In genomic region chr5:126477281-126477680, GRCh38 we compare ENCODE assay signal across 15 cellular contexts. TPM values are rescaled to one million over a fixed set of nuclear protein-coding genes. Genes with fewer than 3 reads are reported as not detected.
A peak's percentile ranks its signal among the peaks of the same experiment; 100 is the strongest.
DNase-seq lines count a peak whose midpoint lies in the region; ATAC-seq and TF ChIP-seq lines count a peak whose summit lies in the region.
"Had no signal": no experiment of that assay in that cellular context is flagged by ENCODE, and none has a peak within 500 bp of the region (broad histone marks: within the 10 kb centered on the region; RNA-seq: fewer than 3 reads in every experiment).

No MANE protein-coding gene starts in this region.

- peaks cover 2% of the 10 kb centered on the region for H3K79me2 ChIP-seq in osteoblast (ENCODE audit: insufficient read depth, low read length)

- H2AFZ ChIP-seq in osteoblast (ENCODE audit: low read length), result no peak overlapping the region

- DNase-seq in esophagus squamous epithelium (lab: John Stamatoyannopoulos, UW) (no peak), osteoblast (ENCODE audit: insufficient read length, low spot score, missing footprints) (no peak), tibial artery (no peak), RWPE1 (ENCODE audit: low spot score) (no peak), SW480 (ENCODE audit: low spot score) (no peak), type B pancreatic cell (ENCODE audit: extremely low spot score, unreplicated experiment) (no peak)
- DNase-seq: activated CD8-positive, alpha-beta T cell treated with anti-CD3 and anti-CD28 coated beads for 36 hours; activated effector memory CD4-positive, alpha-beta T cell treated with Interleukin-2 at 50 U/mL for 16 hours; Calu3; naive thymus-derived CD4-positive, alpha-beta T cell; NCI-H345 had no signal

- H3K4me1 Mint-ChIP-seq in activated T-helper 17 cell treated with anti-CD3 and anti-CD28 coated beads, Interleukin-2, amount 50 U/mL, for 72 hours, result no peaks in the 10 kb centered on the region
- H3K4me1 Mint-ChIP-seq in type B pancreatic cell (ENCODE audit: unreplicated experiment), result peaks cover 17% of the 10 kb centered on the region

- no peaks in the 10 kb centered on the region for H4K20me1 ChIP-seq in osteoblast (ENCODE audit: insufficient read depth, low read length)

- H3K27me3 ChIP-seq in esophagus squamous epithelium (no peaks in the 10 kb centered on the region), osteoblast (ENCODE audit: insufficient read depth, low read length) (no peaks in the 10 kb centered on the region), tibial artery (no peaks in the 10 kb centered on the region)

- H3K27me3 Mint-ChIP-seq in activated T-helper 17 cell treated with anti-CD3 and anti-CD28 coated beads, Interleukin-2, amount 50 U/mL, for 72 hours, result no peaks in the 10 kb centered on the region
- H3K27me3 Mint-ChIP-seq in type B pancreatic cell, result no peaks in the 10 kb centered on the region
- H3K27me3 Mint-ChIP-seq: activated CD8-positive, alpha-beta T cell treated with anti-CD3 and anti-CD28 coated beads for 36 hours; naive thymus-derived CD4-positive, alpha-beta T cell had no signal

- no peak overlapping the region for H3K4me3 Mint-ChIP-seq in activated T-helper 17 cell treated with anti-CD3 and anti-CD28 coated beads, Interleukin-2, amount 50 U/mL, for 72 hours
- H3K4me3 Mint-ChIP-seq in type B pancreatic cell, result no peak overlapping the region
- H3K4me3 Mint-ChIP-seq: activated CD8-positive, alpha-beta T cell treated with anti-CD3 and anti-CD28 coated beads for 36 hours; naive thymus-derived CD4-positive, alpha-beta T cell had no signal

- peaks cover 0 to 18% (median 11%) of the 10 kb centered on the region in 3 donors for H3K4me1 ChIP-seq in esophagus squamous epithelium
- peaks cover 29% of the 10 kb centered on the region for H3K4me1 ChIP-seq in osteoblast (ENCODE audit: insufficient read depth, low read length)
- H3K4me1 ChIP-seq in tibial artery, result peaks cover 0 to 45% (median 25%) of the 10 kb centered on the region in 4 donors

- 11 to 20% methylated on average over 1 of the region's 1 CpG for WGBS in esophagus squamous epithelium, 2 donors

- peaks cover 0 to 69% (median 5%) of the 10 kb centered on the region in 3 donors for H3K36me3 ChIP-seq in esophagus squamous epithelium
- H3K36me3 ChIP-seq in osteoblast (ENCODE audit: insufficient read depth, low read length), result peaks cover 71% of the 10 kb centered on the region
- peaks cover 46 to 54% (median 53%) of the 10 kb centered on the region in 3 donors for H3K36me3 ChIP-seq in tibial artery
- H3K36me3 ChIP-seq: HAP-1 had no signal

- CTCF ChIA-PET in RWPE1 (lab: Yijun Ruan, JAX), result interaction anchor here (0.6 kb wide), 2 partner anchors 22 to 550 kb away, joined by 3 read pairs; no protein-coding TSS in a partner anchor

- no peaks in the 10 kb centered on the region for H3K9me3 Mint-ChIP-seq in activated T-helper 17 cell treated with anti-CD3 and anti-CD28 coated beads, Interleukin-2, amount 50 U/mL, for 72 hours
- no peaks in the 10 kb centered on the region for H3K9me3 Mint-ChIP-seq in type B pancreatic cell
- H3K9me3 Mint-ChIP-seq: activated CD8-positive, alpha-beta T cell treated with anti-CD3 and anti-CD28 coated beads for 36 hours; naive thymus-derived CD4-positive, alpha-beta T cell had no signal

- peak overlapping the region; percentile 68 for H3K4me2 ChIP-seq in osteoblast (ENCODE audit: insufficient read depth, low read length)

- TF ChIP-seq CTCF in esophagus squamous epithelium (IDR thresholded peaks at IDR 0.05), result peak in 1 of 6 experiments; percentile 4
- no peak for TF ChIP-seq CTCF in osteoblast (IDR thresholded peaks at IDR 0.05; ENCODE audit: extremely low read depth, low read depth, low read length)
- TF ChIP-seq CTCF in tibial artery (IDR thresholded peaks at IDR 0.05), result no peak
- TF ChIP-seq CTCF in RWPE1 (conservative IDR thresholded peaks at IDR 0.05; ENCODE audit: low read depth), result no peak
- TF ChIP-seq CTCF in type B pancreatic cell (conservative IDR thresholded peaks at IDR 0.05), result no peak

- H3K9me3 ChIP-seq in esophagus squamous epithelium, result no peaks in the 10 kb centered on the region
- no peaks in the 10 kb centered on the region for H3K9me3 ChIP-seq in osteoblast (ENCODE audit: low read depth, low read length)
- no peaks in the 10 kb centered on the region for H3K9me3 ChIP-seq in tibial artery
- H3K9me3 ChIP-seq: HAP-1 had no signal

- peaks cover 77% of the 10 kb centered on the region for H3K36me3 Mint-ChIP-seq in activated T-helper 17 cell treated with anti-CD3 and anti-CD28 coated beads, Interleukin-2, amount 50 U/mL, for 72 hours (ENCODE audit: low read depth)
- H3K36me3 Mint-ChIP-seq in type B pancreatic cell, result peaks cover 19% of the 10 kb centered on the region

- intact Hi-C loops in esophagus squamous epithelium (cut with DNase I) (no loop called here), tibial artery (cut with DNase I; ENCODE audit: low total_unique reads) (no loop called here)

- no peak for ATAC-seq in activated T-helper 17 cell treated with anti-CD3 and anti-CD28 coated beads, Interleukin-2, amount 50 U/mL, for 72 hours (replicated peaks)
- no peak for ATAC-seq in GM19463 (IDR thresholded peaks at IDR 0.05; ENCODE audit: unreplicated experiment)
- ATAC-seq: activated CD8-positive, alpha-beta T cell treated with anti-CD3 and anti-CD28 coated beads for 36 hours; naive thymus-derived CD4-positive, alpha-beta T cell had no signal

- no peak for TF ChIP-seq POLR2A in esophagus squamous epithelium (IDR thresholded peaks at IDR 0.05)

- peak overlapping the region; percentile 1 to 71 (median 66) for H3K27ac ChIP-seq in esophagus squamous epithelium
- H3K27ac ChIP-seq in osteoblast (ENCODE audit: low read depth, low read length), result peak overlapping the region; percentile 79
- peak overlapping the region; percentile 67 to 69 for H3K27ac ChIP-seq in tibial artery
- no peak overlapping the region for H3K27ac ChIP-seq in RWPE1
- H3K27ac ChIP-seq: VCaP had no signal

- H3K27ac Mint-ChIP-seq in activated T-helper 17 cell treated with anti-CD3 and anti-CD28 coated beads, Interleukin-2, amount 50 U/mL, for 72 hours, result peak overlapping the region; percentile 22
- H3K27ac Mint-ChIP-seq in type B pancreatic cell, result no peak overlapping the region
- H3K27ac Mint-ChIP-seq: activated CD8-positive, alpha-beta T cell treated with anti-CD3 and anti-CD28 coated beads for 36 hours had no signal

- POLR2A ChIA-PET in RWPE1 (lab: Yijun Ruan, JAX; ENCODE audit: low non-redundant PET), result no interaction called here

- H3K4me3 ChIP-seq in esophagus squamous epithelium (no peak overlapping the region), osteoblast (ENCODE audit: insufficient read depth, low read length) (peak overlapping the region; percentile 42), tibial artery (peak overlapping the region in 1 of 2 donors; percentile 16)
- H3K4me3 ChIP-seq: HAP-1 had no signal

RNA-seq across cellular contexts. Expression of gene GRAMD2B, which starts 54.1 kb away (rescaled TPM):
- total RNA-seq in activated T-helper 17 cell treated with anti-CD3 and anti-CD28 coated beads, Interleukin-2, amount 50 U/mL, for 72 hours, result 10 to 100 TPM in 1 of 2 donors, 1 to 10 TPM in 1; 8.0 to 11.8 TPM
- total RNA-seq in esophagus squamous epithelium, result 10 to 100 TPM; 10.2 to 29.0 (median 15.8) TPM
- 89.8 and 94.6 TPM in 2 replicates for total RNA-seq in osteoblast
- total RNA-seq in type B pancreatic cell (ENCODE audit: low replicate concordance), result 18.3 and 21.5 TPM in 2 replicates
